Comparison of ENCODE assay signal across 17 cellular contexts in genomic region chr1:97091263-97091662, GRCh38.
DNase-seq lines count a peak whose midpoint lies in the region; ATAC-seq and TF ChIP-seq lines count a peak whose summit lies in the region.
"Had no signal": no experiment of that assay in that cellular context is flagged by ENCODE, and none has a peak within 500 bp of the region (broad histone marks: within the 10 kb centered on the region; RNA-seq: fewer than 3 reads in every experiment).

No MANE protein-coding gene starts in this region.

- no peaks in the 10 kb centered on the region for H3K9me3 ChIP-seq in SK-N-SH

- TF ChIP-seq CTCF in SK-N-SH (IDR thresholded peaks at IDR 0.05) (no peak), osteocyte (IDR thresholded peaks at IDR 0.05) (no peak), foreskin keratinocyte (conservative IDR thresholded peaks at IDR 0.05) (no peak)

- CTCF ChIA-PET in SK-N-SH (lab: Yijun Ruan, JAX): interaction anchor here (1.1 to 2.7 kb wide), 4 partner anchors 11 to 47 kb away, joined by 3 to 14 read pairs (median 6); no protein-coding TSS in a partner anchor

- peaks cover 9% of the 10 kb centered on the region for H3K36me3 Mint-ChIP-seq in osteocyte (ENCODE audit: unreplicated experiment)

- H3K9me2 ChIP-seq in SK-N-SH: no peaks in the 10 kb centered on the region

- H3K36me3 ChIP-seq in SK-N-SH (replicated peaks in 1 of 2; ENCODE audit: control insufficient read depth in 1 of 2, insufficient read depth in 2 of 2, low read length in 1 of 2): peaks cover 0 to 5% of the 10 kb centered on the region in 2 experiments

- H3K27me3 Mint-ChIP-seq in osteocyte (ENCODE audit: unreplicated experiment): no peaks in the 10 kb centered on the region

- H3F3A ChIP-seq in SK-N-SH (replicated peaks; ENCODE audit: insufficient read depth): peaks cover 27% of the 10 kb centered on the region

- no peak overlapping the region for H3K4me3 Mint-ChIP-seq in osteocyte (ENCODE audit: unreplicated experiment)
- H3K4me3 Mint-ChIP-seq: CD14-positive monocyte; CD8-positive, alpha-beta T cell; GM23338 had no signal

- no peaks in the 10 kb centered on the region for H3K9me3 Mint-ChIP-seq in osteocyte (ENCODE audit: unreplicated experiment)
- H3K9me3 Mint-ChIP-seq: CD14-positive monocyte; CD8-positive, alpha-beta T cell; GM23338 had no signal

- peak overlapping the region; percentile 3 for H3K27ac Mint-ChIP-seq in osteocyte (ENCODE audit: unreplicated experiment)
- H3K27ac Mint-ChIP-seq: CD14-positive monocyte; CD8-positive, alpha-beta T cell; GM23338 had no signal

- intact Hi-C loops in left colon (cut with DNase I, micrococcal nuclease): no loop called here

- no peak overlapping the region for H3K9ac ChIP-seq in SK-N-SH

- DNase-seq in SK-N-SH: no peak
- no peak for DNase-seq in left colon
- DNase-seq in osteocyte (ENCODE audit: extremely low spot score, unreplicated experiment): no peak
- DNase-seq in foreskin keratinocyte: no peak
- DNase-seq in NCI-H446 (lab: John Stamatoyannopoulos, UW): no peak
- DNase-seq in mucosa of gallbladder (ENCODE audit: low spot score): no peak
- DNase-seq: CD8-positive, alpha-beta T cell; COR-L47; DMS153; DMS79 treated with DMSO at 0.1 percent for 48 hours; EL; H7 had no signal

- TF ChIP-seq EP300 in SK-N-SH (IDR thresholded peaks at IDR 0.05; ENCODE audit: borderline replicate concordance in 1 of 2, low read depth in 1 of 2, low read length in 1 of 2): no peak

- no peaks in the 10 kb centered on the region for H4K20me1 ChIP-seq in SK-N-SH (ENCODE audit: insufficient read depth)

- H3K4me1 Mint-ChIP-seq in osteocyte (ENCODE audit: unreplicated experiment): peaks cover 25% of the 10 kb centered on the region
- H3K4me1 Mint-ChIP-seq: CD14-positive monocyte, GM23338 had no signal

- H3K79me2 ChIP-seq in SK-N-SH (ENCODE audit: insufficient read depth): no peaks in the 10 kb centered on the region

- 60% methylated on average over 3 of the region's 3 CpGs for WGBS in SK-N-SH (ENCODE audit: low lambda C conversion rate)

- no peaks in the 10 kb centered on the region for H3K27me3 ChIP-seq in SK-N-SH (ENCODE audit: insufficient read depth)
- H3K27me3 ChIP-seq in foreskin keratinocyte: no peaks in the 10 kb centered on the region

- no peak overlapping the region for H3K4me3 ChIP-seq in SK-N-SH (ENCODE audit: low read depth in 2 of 2, low read length in 1 of 2)
- H3K4me3 ChIP-seq: GM23338 had no signal

- ATAC-seq in SK-N-SH treated with all-trans-retinoic acid at 6 μM for 48 hours: no peak
- ATAC-seq in left colon: peak; percentile 59
- no peak for ATAC-seq in foreskin keratinocyte
- ATAC-seq: CD8-positive, alpha-beta T cell; GM23338 had no signal

- peak overlapping the region; percentile 95 to 98; a peak in 3 of 4 replicates for H3K27ac ChIP-seq in SK-N-SH (ENCODE audit: low read depth in 2 of 2, low read length in 1 of 2)
- no peak overlapping the region for H3K27ac ChIP-seq in foreskin keratinocyte
- H3K27ac ChIP-seq: 22Rv1, HL-60 had no signal

- peaks cover 13 to 37% of the 10 kb centered on the region in 2 experiments for H3K4me1 ChIP-seq in SK-N-SH (ENCODE audit: control insufficient read depth in 1 of 2, insufficient read depth in 2 of 2, low read depth in 1 of 2, low read length in 1 of 2)
- H3K4me1 ChIP-seq in foreskin keratinocyte: peaks cover 10% of the 10 kb centered on the region

- no peak for TF ChIP-seq RAD21 in SK-N-SH (IDR thresholded peaks at IDR 0.05; ENCODE audit: low read length)

- H3K4me2 ChIP-seq in SK-N-SH: no peak overlapping the region
- H3K4me2 ChIP-seq: GM23338 had no signal

- H2AFZ ChIP-seq in SK-N-SH (ENCODE audit: low read depth): no peak overlapping the region
- H2AFZ ChIP-seq: GM23338 had no signal

- POLR2A ChIA-PET in SK-N-SH (lab: Yijun Ruan, JAX): no interaction called here

TF ChIP-seq in SK-N-SH, 30 proteins besides CTCF, POLR2A, EP300 and RAD21:
- no peak for TF ChIP-seq NFIC (IDR thresholded peaks at IDR 0.05; ENCODE audit: borderline replicate concordance)
- no peak for TF ChIP-seq TCF12 (IDR thresholded peaks at IDR 0.05)
- no peak for TF ChIP-seq FOXJ3 (CRISPR knock-in tag; IDR thresholded peaks at IDR 0.05)
- TF ChIP-seq RCOR1 (IDR thresholded peaks at IDR 0.05; ENCODE audit: low read length): no peak
- TF ChIP-seq POLR2AphosphoS5 (IDR thresholded peaks at IDR 0.05; ENCODE audit: low read depth, low read length): no peak
- TF ChIP-seq JUND (IDR thresholded peaks at IDR 0.05): no peak
- no peak for TF ChIP-seq ELF1 (IDR thresholded peaks at IDR 0.05)

TF ChIP-seq in SK-N-SH treated with all-trans-retinoic acid at 6 μM for 48 hours, 23 proteins besides CTCF, POLR2A, EP300 and RAD21 (continues in another document):
- no peak for TF ChIP-seq PPARA (CRISPR knock-in tag; IDR thresholded peaks at IDR 0.05; ENCODE audit: borderline replicate concordance)
- no peak for TF ChIP-seq OSR1 (CRISPR knock-in tag; IDR thresholded peaks at IDR 0.05)
- TF ChIP-seq ZC3H10 (CRISPR knock-in tag; IDR thresholded peaks at IDR 0.05): no peak
- no peak for TF ChIP-seq ZNF565 (CRISPR knock-in tag; conservative IDR thresholded peaks at IDR 0.05; ENCODE audit: low read depth)
- TF ChIP-seq ISL1 (CRISPR knock-in tag; IDR thresholded peaks at IDR 0.05): no peak
- no peak for TF ChIP-seq POU6F1 (CRISPR knock-in tag; IDR thresholded peaks at IDR 0.05; ENCODE audit: borderline replicate concordance, low read depth)
- TF ChIP-seq ZNF8 (CRISPR knock-in tag; IDR thresholded peaks at IDR 0.05): no peak
- TF ChIP-seq SNAI2 (CRISPR knock-in tag; IDR thresholded peaks at IDR 0.05): no peak
- TF ChIP-seq RARB (CRISPR knock-in tag; IDR thresholded peaks at IDR 0.05): no peak
- TF ChIP-seq BACH2 (CRISPR knock-in tag; IDR thresholded peaks at IDR 0.05; ENCODE audit: borderline replicate concordance): no peak
- TF ChIP-seq PATZ1 (CRISPR knock-in tag; IDR thresholded peaks at IDR 0.05; ENCODE audit: borderline replicate concordance): no peak
- TF ChIP-seq ZFP3 (CRISPR knock-in tag; IDR thresholded peaks at IDR 0.05): no peak
- no peak for TF ChIP-seq GLIS3 (CRISPR knock-in tag; IDR thresholded peaks at IDR 0.05)
- no peak for TF ChIP-seq CREB5 (CRISPR knock-in tag; IDR thresholded peaks at IDR 0.05; ENCODE audit: low read depth)
- no peak for TF ChIP-seq ARNTL (CRISPR knock-in tag; IDR thresholded peaks at IDR 0.05; ENCODE audit: borderline replicate concordance, low read depth)
